14 cellular contexts compared by ENCODE assay signal in genomic region chr12:124318336-124319020, GRCh38. TPM values are rescaled to one million over a fixed set of nuclear protein-coding genes. Genes with fewer than 3 reads are reported as not detected.
"Had no signal": no experiment of that assay in that cellular context is flagged by ENCODE, and none has a peak within 500 bp of the region (broad histone marks: within the 10 kb centered on the region; RNA-seq: fewer than 3 reads in every experiment).

No MANE protein-coding gene starts in this region.

- H3K4me3 Mint-ChIP-seq: activated B cell treated with CpG ODN at 0.5 μM for 24 hours; activated CD4-positive, alpha-beta T cell treated with anti-CD3 and anti-CD28 coated beads, Interleukin-2, amount 10 ng/mL, durations not matched to agents 7 days and 5 days; stimulated activated memory B cell treated with anti-CD40 and anti-IgM and Interleukin-4, amounts not matched to agents 10 μg/mL and 1 μg/mL and 100 μg/mL, for 72 hours had no signal

- H3K27me3 ChIP-seq: body of pancreas, gastrocnemius medialis, tibial artery, vagina had no signal

- H3K4me1 Mint-ChIP-seq: activated B cell treated with CpG ODN at 0.5 μM for 24 hours; activated CD4-positive, alpha-beta T cell treated with anti-CD3 and anti-CD28 coated beads, Interleukin-2, amount 10 ng/mL, durations not matched to agents 7 days and 5 days; stimulated activated memory B cell treated with anti-CD40 and anti-IgM and Interleukin-4, amounts not matched to agents 10 μg/mL and 1 μg/mL and 100 μg/mL, for 72 hours had no signal

- H3K9me3 ChIP-seq: gastrocnemius medialis, vagina had no signal

- H3K79me2 ChIP-seq: parathyroid adenoma had no signal

- H3K27ac Mint-ChIP-seq: activated B cell treated with CpG ODN at 0.5 μM for 24 hours; activated CD4-positive, alpha-beta T cell treated with anti-CD3 and anti-CD28 coated beads, Interleukin-2, amount 10 ng/mL, durations not matched to agents 7 days and 5 days; activated T-helper 2 cell treated with anti-CD3 and anti-CD28 coated beads, Interferon-gamma antibody, Interleukin-2, Interleukin-4, amounts not matched to agents 10 μg/mL and 5 μg/mL and 100 μg/mL, durations not matched to agents 14 hours and 24 hours and 36 hours; stimulated activated memory B cell treated with anti-CD40 and anti-IgM and Interleukin-4, amounts not matched to agents 10 μg/mL and 1 μg/mL and 100 μg/mL, for 72 hours had no signal

- H3K9ac ChIP-seq: parathyroid adenoma had no signal

- ATAC-seq: body of pancreas; gastrocnemius medialis; stimulated activated memory B cell treated with anti-CD40 and anti-IgM and Interleukin-4, amounts not matched to agents 10 μg/mL and 1 μg/mL and 100 μg/mL, for 72 hours had no signal

- H3K4me1 ChIP-seq: body of pancreas, gastrocnemius medialis, parathyroid adenoma, vagina had no signal

- H3K27me3 Mint-ChIP-seq: activated B cell treated with CpG ODN at 0.5 μM for 24 hours; activated CD4-positive, alpha-beta T cell treated with anti-CD3 and anti-CD28 coated beads, Interleukin-2, amount 10 ng/mL, durations not matched to agents 7 days and 5 days had no signal

- DNase-seq: activated B cell treated with CpG ODN at 0.5 μM for 24 hours; activated CD4-positive, alpha-beta T cell treated with anti-CD3 and anti-CD28 coated beads, Interleukin-2, amount 10 ng/mL, durations not matched to agents 7 days and 5 days; activated naive CD4-positive, alpha-beta T cell treated with anti-CD3 and anti-CD28 coated beads, Interleukin-2, amount 50 U/mL, for 16 hours; body of pancreas; effector memory CD4-positive, alpha-beta T cell; gastrocnemius medialis; retina; tibial artery had no signal

- H3K27ac ChIP-seq: body of pancreas, epithelial cell of prostate, gastrocnemius medialis, parathyroid adenoma, skin epidermis, tibial artery, vagina had no signal

- H2AFZ ChIP-seq: parathyroid adenoma had no signal

- H3K4me3 ChIP-seq: body of pancreas, gastrocnemius medialis, skin epidermis, tibial artery, vagina had no signal

RNA-seq across cellular contexts. Expression of gene RFLNA, which starts 23.6 kb away (rescaled TPM):
- total RNA-seq: activated B cell treated with CpG ODN at 0.5 μM for 24 hours; activated CD4-positive, alpha-beta T cell treated with anti-CD3 and anti-CD28 coated beads, Interleukin-2, amount 10 ng/mL, durations not matched to agents 7 days and 5 days; activated T-helper 2 cell treated with anti-CD3 and anti-CD28 coated beads, Interferon-gamma antibody, Interleukin-2, Interleukin-4, amounts not matched to agents 10 μg/mL and 5 μg/mL and 100 μg/mL, durations not matched to agents 14 hours and 24 hours and 36 hours had no signal
